In genomic region chr14:46048127-46048526, GRCh38 we compare ENCODE assay signal across 11 cellular contexts.
DNase-seq lines count a peak whose midpoint lies in the region; ATAC-seq, FAIRE-seq and TF ChIP-seq lines count a peak whose summit lies in the region.
"Had no signal": no experiment of that assay in that cellular context is flagged by ENCODE, and none has a peak within 500 bp of the region (broad histone marks: within the 10 kb centered on the region; RNA-seq: fewer than 3 reads in every experiment).

No MANE protein-coding gene starts in this region.

- H3K56ac ChIP-seq in H9 (ENCODE audit: insufficient read length, low read depth, low read length) = no peak overlapping the region

- H3K27me3 ChIP-seq in H9 (ENCODE audit: insufficient read depth, low read length) (no peaks in the 10 kb centered on the region), small intestine (ENCODE audit: control insufficient read depth in 2 of 2, insufficient read depth in 2 of 2, low read length in 2 of 2) (no peaks in the 10 kb centered on the region)
- H3K27me3 ChIP-seq in CD4-positive, alpha-beta T cell (ENCODE audit: control insufficient read depth, insufficient read depth, low read length) = no peaks in the 10 kb centered on the region

- no peak overlapping the region for H3K27ac ChIP-seq in H9 (ENCODE audit: insufficient read length, low read depth, low read length)
- H3K27ac ChIP-seq in CD4-positive, alpha-beta T cell (ENCODE audit: low read depth, low read length) = no peak overlapping the region
- H3K27ac ChIP-seq in small intestine (ENCODE audit: low read depth in 1 of 2, low read length in 1 of 2) = no peak overlapping the region
- H3K27ac ChIP-seq: parathyroid adenoma had no signal

- H3T11ph ChIP-seq in H9 (ENCODE audit: low read length) = no peak overlapping the region

- H3K9me3 ChIP-seq in H9 (ENCODE audit: control insufficient read depth, low read depth, low read length) (no peaks in the 10 kb centered on the region), small intestine (ENCODE audit: control insufficient read depth, low read depth) (no peaks in the 10 kb centered on the region)
- peaks cover 3% of the 10 kb centered on the region for H3K9me3 ChIP-seq in CD4-positive, alpha-beta T cell (ENCODE audit: control insufficient read depth, low read length)

- no peak overlapping the region for H3K27ac Mint-ChIP-seq in H9
- H3K27ac Mint-ChIP-seq in CD4-positive, alpha-beta T cell = no peak overlapping the region

- in situ Hi-C loops in Caki2 (cut with HindIII; ENCODE audit: low pct_unique_long_range_greater_than_20kb, low sequenced_read_pairs) = no loop called here

- DNase-seq in Caki2 (ENCODE audit: low read depth) (peak; percentile 55), H9 (peak; percentile 76), RPMI7951 (ENCODE audit: low read depth) (peak; percentile 82), hepatic stellate cell (ENCODE audit: low spot score) (peak; percentile 2), small intestine (no peak)
- DNase-seq in CD4-positive, alpha-beta T cell = no peak
- DNase-seq in activated CD4-positive, alpha-beta T cell treated with anti-CD3 and anti-CD28 coated beads for 4 hours = no peak
- DNase-seq: activated naive CD4-positive, alpha-beta T cell treated with anti-CD3 and anti-CD28 coated beads, Interleukin-2, amount 50 U/mL, for 16 hours; stimulated activated naive CD4-positive, alpha-beta T cell had no signal

- no peak overlapping the region for H4K8ac ChIP-seq in H9 (replicated peaks; ENCODE audit: insufficient read length, low read depth, low read length)

- intact Hi-C loops in CD4-positive, alpha-beta T cell (cut with DNase I, micrococcal nuclease) = no loop called here

- FAIRE-seq in small intestine (lab: Jason Lieb, UNC) = no peak

- POLR2A ChIA-PET in CD4-positive, alpha-beta T cell (lab: Charles Lee) = no interaction called here

- no peaks in the 10 kb centered on the region for H3K9me3 Mint-ChIP-seq in H9
- peaks cover 8% of the 10 kb centered on the region for H3K9me3 Mint-ChIP-seq in CD4-positive, alpha-beta T cell

- no peaks in the 10 kb centered on the region for H3K27me3 Mint-ChIP-seq in H9 (ENCODE audit: low read depth)
- no peaks in the 10 kb centered on the region for H3K27me3 Mint-ChIP-seq in CD4-positive, alpha-beta T cell

- H3K4ac ChIP-seq in H9 (ENCODE audit: low read depth, low read length) = no peak overlapping the region

- no peak overlapping the region for H4K91ac ChIP-seq in H9 (ENCODE audit: insufficient read length, low read depth, low read length)

- TF ChIP-seq CTCF in H9 (conservative IDR thresholded peaks at IDR 0.05) = no peak; the same call in 1 of the 3 replicates
- TF ChIP-seq CTCF in CD4-positive, alpha-beta T cell (IDR thresholded peaks at IDR 0.05) = no peak

- H2BK20ac ChIP-seq in H9 (ENCODE audit: low read depth, low read length, poor library complexity, severe bottlenecking) = no peak overlapping the region

- H3K79me2 ChIP-seq in H9 (ENCODE audit: insufficient read depth, low read length) = no peaks in the 10 kb centered on the region
- H3K79me2 ChIP-seq: parathyroid adenoma had no signal

- H2AFZ ChIP-seq in H9 (ENCODE audit: low read length) = no peak overlapping the region
- H2AFZ ChIP-seq: parathyroid adenoma had no signal

- no peak overlapping the region for H3K18ac ChIP-seq in H9 (ENCODE audit: insufficient read length, low read depth, low read length)

- no peaks in the 10 kb centered on the region for H4K20me1 ChIP-seq in H9 (ENCODE audit: control insufficient read depth, insufficient read depth, insufficient read length)

- ATAC-seq in CD4-positive, alpha-beta T cell (ENCODE audit: poor library complexity) = no peak
- no peak for ATAC-seq in GM19351 (IDR thresholded peaks at IDR 0.05; ENCODE audit: unreplicated experiment)

- no peaks in the 10 kb centered on the region for H3K23me2 ChIP-seq in H9 (ENCODE audit: insufficient read length, low read depth, low read length, poor library complexity, severe bottlenecking)

- H3K4me3 Mint-ChIP-seq in H9 = no peak overlapping the region
- no peak overlapping the region for H3K4me3 Mint-ChIP-seq in CD4-positive, alpha-beta T cell

- H2BK5ac ChIP-seq in H9 (ENCODE audit: insufficient read length, low read length) = no peak overlapping the region

- no peak overlapping the region for H2AK5ac ChIP-seq in H9 (ENCODE audit: insufficient read length, low read length)

- no peak overlapping the region for H3K4me3 ChIP-seq in small intestine (ENCODE audit: low read depth in 1 of 2, low read length in 2 of 2)

- no peaks in the 10 kb centered on the region for H3K79me1 ChIP-seq in H9 (ENCODE audit: insufficient read depth, low read depth, low read length, poor library complexity, severe bottlenecking)

- H3K4me2 ChIP-seq in H9 (ENCODE audit: insufficient read depth, insufficient read length, low read length) = no peak overlapping the region

- H3K4me1 ChIP-seq in H9 (ENCODE audit: insufficient read depth, low read length) (no peaks in the 10 kb centered on the region), small intestine (ENCODE audit: control insufficient read depth in 2 of 2, insufficient read depth in 1 of 2, low read depth in 1 of 2, low read length in 1 of 2) (no peaks in the 10 kb centered on the region)
- H3K4me1 ChIP-seq: parathyroid adenoma had no signal

- no peaks in the 10 kb centered on the region for H3K36me3 ChIP-seq in small intestine (ENCODE audit: control insufficient read depth in 2 of 2, insufficient read depth in 2 of 2, low read length in 2 of 2)

- no peak overlapping the region for H3K23ac ChIP-seq in H9 (ENCODE audit: insufficient read length, low read depth, low read length)

- no peak overlapping the region for H2BK120ac ChIP-seq in H9 (ENCODE audit: low read depth, low read length, poor library complexity, severe bottlenecking)

- peaks cover 0 to 4% of the 10 kb centered on the region in 2 experiments; a peak in 1 of 4 replicates for H3K4me1 Mint-ChIP-seq in H9
- no peaks in the 10 kb centered on the region for H3K4me1 Mint-ChIP-seq in CD4-positive, alpha-beta T cell (ENCODE audit: low read depth)

- no peak overlapping the region for H3K14ac ChIP-seq in H9 (ENCODE audit: insufficient read depth, low read length)

- H3K9ac ChIP-seq in H9 (ENCODE audit: extremely low read depth, insufficient read length, low read length) = no peak overlapping the region
- H3K9ac ChIP-seq: parathyroid adenoma had no signal

- H3K36me3 Mint-ChIP-seq in H9 (ENCODE audit: insufficient read depth in 1 of 3, low read depth in 3 of 3) = no peaks in the 10 kb centered on the region
- H3K36me3 Mint-ChIP-seq in CD4-positive, alpha-beta T cell (ENCODE audit: low read depth) = no peaks in the 10 kb centered on the region

- H4K5ac ChIP-seq in H9 (ENCODE audit: insufficient read length, low read depth, low read length) = no peak overlapping the region

- H2BK15ac ChIP-seq in H9 (ENCODE audit: low read depth, low read length) = no peak overlapping the region

- CTCF ChIA-PET in CD4-positive, alpha-beta T cell (lab: Charles Lee) = no interaction called here

- no CpG with 5 or more reads among the region's 3 CpGs for WGBS in H9 (ENCODE audit: extremely low coverage, insufficient read length, low lambda C conversion rate)
- WGBS in small intestine, 3 donors = 35 to 56% (median 43%) methylated on average over 3 of the region's 3 CpGs

- no peak overlapping the region for H2BK12ac ChIP-seq in H9 (ENCODE audit: insufficient read length, low read depth, low read length)

Comparison
In these comparisons a context has a peak if more than half of its experiments do, and no peak if none do; other contexts are left out.
1. DNase-seq: peak in Caki2 (single experiment), H9 (single experiment), RPMI7951 (single experiment) and hepatic stellate cell (single experiment); none in CD4-positive, alpha-beta T cell (0 of 10), activated CD4-positive, alpha-beta T cell treated with anti-CD3 and anti-CD28 coated beads for 4 hours (0 of 2) and small intestine (single experiment).